ENCODE assay signal across 9 cellular contexts in the genomic region with DNA sequence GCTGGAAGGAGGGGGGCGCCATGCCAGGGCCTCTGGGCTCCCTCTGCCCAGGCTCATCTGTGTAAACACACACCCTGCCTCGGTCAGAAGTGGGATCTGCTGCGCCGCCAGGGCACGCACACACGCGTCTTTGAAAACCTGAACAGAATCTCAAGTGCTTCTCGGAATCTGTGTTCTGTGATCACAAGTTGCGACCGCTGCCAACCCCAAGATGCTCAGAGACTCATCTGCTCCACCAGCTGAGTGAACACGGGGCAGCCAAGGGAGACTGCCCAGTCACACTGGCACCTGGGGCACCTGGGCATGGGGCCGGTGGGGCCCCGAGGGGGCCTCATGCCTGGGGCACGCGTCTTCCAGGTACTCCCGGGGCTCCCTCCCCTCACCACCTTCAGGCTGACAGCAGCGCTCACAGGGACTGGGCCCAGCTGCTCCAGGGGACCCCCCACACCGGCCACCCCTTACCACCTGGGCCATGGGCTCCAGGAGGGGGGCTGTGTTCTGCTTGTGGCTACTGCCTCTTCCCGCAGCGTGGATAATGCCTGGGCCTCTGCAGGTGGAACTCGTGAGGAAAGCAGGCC. TPM values are rescaled to one million over a fixed set of nuclear protein-coding genes. Genes with fewer than 3 reads are reported as not detected.
A peak's percentile ranks its signal among the peaks of the same experiment; 100 is the strongest.
DNase-seq lines count a peak whose midpoint lies in the region; ATAC-seq, FAIRE-seq and TF ChIP-seq lines count a peak whose summit lies in the region.
"Had no signal": no experiment of that assay in that cellular context is flagged by ENCODE, and none has a peak within 500 bp of the region (broad histone marks: within the 10 kb centered on the region; RNA-seq: fewer than 3 reads in every experiment).

No MANE protein-coding gene starts in this region.

- no peak for TF ChIP-seq EP300 in tibial nerve (IDR thresholded peaks at IDR 0.05)

- H3K4me1 ChIP-seq in tibial nerve, result peaks cover 0 to 46% (median 19%) of the 10 kb centered on the region in 4 donors

- H3K27ac ChIP-seq in angular gyrus (ENCODE audit: low read depth, low read length) (peak overlapping the region; percentile 22), tibial nerve (peak overlapping the region; percentile 74 to 92 (median 83))
- H3K27ac ChIP-seq: HL-60 had no signal

- TF ChIP-seq POLR2A in tibial nerve (IDR thresholded peaks at IDR 0.05) (no peak), GM12891 (IDR thresholded peaks at IDR 0.05; ENCODE audit: low read depth, low read length) (no peak)

- H3K4me1 Mint-ChIP-seq in activated T-cell treated with anti-CD3 and anti-CD28 coated beads, Interleukin-2, amount 50 U/mL, for 4 hours (ENCODE audit: low read depth), result peaks cover 53% of the 10 kb centered on the region

- no peaks in the 10 kb centered on the region for H3K27me3 Mint-ChIP-seq in activated T-cell treated with anti-CD3 and anti-CD28 coated beads, Interleukin-2, amount 50 U/mL, for 4 hours (ENCODE audit: low read depth)

- TF ChIP-seq CTCF in tibial nerve (IDR thresholded peaks at IDR 0.05), result peak in 1 of 5 experiments; percentile 47

- H3K4me3 Mint-ChIP-seq in activated T-cell treated with anti-CD3 and anti-CD28 coated beads, Interleukin-2, amount 50 U/mL, for 4 hours, result no peak overlapping the region

- no peaks in the 10 kb centered on the region for H3K9me3 ChIP-seq in tibial nerve

- no peak overlapping the region for H3K4me3 ChIP-seq in tibial nerve

- no peak for DNase-seq in activated T-cell treated with anti-CD3 and anti-CD28 coated beads, Interleukin-2, amount 50 U/mL, for 4 hours
- no peak for DNase-seq in activated T-cell treated with anti-CD3 and anti-CD28 coated beads, Interleukin-2, amount 50 U/mL, for 48 hours
- peak; percentile 86 for DNase-seq in mesenteric fat pad (ENCODE audit: low spot score)
- no peak for DNase-seq in tibial nerve (ENCODE audit: low spot score in 2 of 2)
- DNase-seq in GM12891 (ENCODE audit: insufficient read length, low spot score), result no peak

- peak; percentile 9 to 15 for ATAC-seq in activated T-cell treated with anti-CD3 and anti-CD28 coated beads, Interleukin-2, amount 50 U/mL, for 4 hours
- ATAC-seq in GM18861 (IDR thresholded peaks at IDR 0.05; ENCODE audit: unreplicated experiment) (no peak), HG02623 (IDR thresholded peaks at IDR 0.05; ENCODE audit: unreplicated experiment) (no peak)

- peaks cover 31% of the 10 kb centered on the region for H3K36me3 Mint-ChIP-seq in activated T-cell treated with anti-CD3 and anti-CD28 coated beads, Interleukin-2, amount 50 U/mL, for 4 hours (ENCODE audit: insufficient read depth)

- 81 to 82% methylated on average over 11 to 15 of the region's 21 CpGs for WGBS in tibial nerve, 2 donors

- peaks cover 0 to 46% (median 14%) of the 10 kb centered on the region in 3 donors for H3K36me3 ChIP-seq in tibial nerve

- H3K27me3 ChIP-seq in tibial nerve, result no peaks in the 10 kb centered on the region

- no peak for FAIRE-seq in GM12891 (lab: Jason Lieb, UNC)

- H3K9me3 Mint-ChIP-seq in activated T-cell treated with anti-CD3 and anti-CD28 coated beads, Interleukin-2, amount 50 U/mL, for 4 hours, result no peaks in the 10 kb centered on the region

TF ChIP-seq in GM12891, 5 proteins besides CTCF, POLR2A, EP300 and RAD21:
- no peak for TF ChIP-seq POU2F2 (IDR thresholded peaks at IDR 0.05; ENCODE audit: low read depth, low read length)
- no peak for TF ChIP-seq SPI1 (IDR thresholded peaks at IDR 0.05; ENCODE audit: low read depth, low read length)
- TF ChIP-seq TAF1 (IDR thresholded peaks at IDR 0.05; ENCODE audit: low read depth, low read length), result no peak
- no peak for TF ChIP-seq POLR2AphosphoS5 (IDR thresholded peaks at IDR 0.05; ENCODE audit: low read depth, low read length)
- TF ChIP-seq PAX5 (IDR thresholded peaks at IDR 0.05; ENCODE audit: insufficient read depth, low read length, severe bottlenecking), result no peak

RNA-seq across cellular contexts. Expression of a gene that starts 59.0 kb away (rescaled TPM):
- 1 to 10 TPM; 1.4 to 2.5 (median 2.4) TPM for total RNA-seq in activated T-cell treated with anti-CD3 and anti-CD28 coated beads, Interleukin-2, amount 50 U/mL, for 4 hours
- total RNA-seq in mesenteric fat pad (228 TPM), tibial nerve (100 to 1,000 TPM; 115 to 236 (median 167) TPM)
- 4.0 TPM for polyA plus RNA-seq in GM12891 (2012; ENCODE audit: low read depth, missing spikeins)

Comparison
In these comparisons a context has a peak if more than half of its experiments do, and no peak if none do; other contexts are left out.
1. ATAC-seq: peak in activated T-cell treated with anti-CD3 and anti-CD28 coated beads, Interleukin-2, amount 50 U/mL, for 4 hours (2 of 2); none in GM18861 (single experiment) and HG02623 (single experiment).
2. RNA of a gene that starts 59.0 kb away (total RNA-seq): 228 TPM in mesenteric fat pad (single experiment) and 115 to 236 TPM in tibial nerve; 1.4 to 2.5 TPM in activated T-cell treated with anti-CD3 and anti-CD28 coated beads, Interleukin-2, amount 50 U/mL, for 4 hours; every median in the first group is over 10 times any median in the second.